ENCODE assay signal across 31 cellular contexts in the genomic region with DNA sequence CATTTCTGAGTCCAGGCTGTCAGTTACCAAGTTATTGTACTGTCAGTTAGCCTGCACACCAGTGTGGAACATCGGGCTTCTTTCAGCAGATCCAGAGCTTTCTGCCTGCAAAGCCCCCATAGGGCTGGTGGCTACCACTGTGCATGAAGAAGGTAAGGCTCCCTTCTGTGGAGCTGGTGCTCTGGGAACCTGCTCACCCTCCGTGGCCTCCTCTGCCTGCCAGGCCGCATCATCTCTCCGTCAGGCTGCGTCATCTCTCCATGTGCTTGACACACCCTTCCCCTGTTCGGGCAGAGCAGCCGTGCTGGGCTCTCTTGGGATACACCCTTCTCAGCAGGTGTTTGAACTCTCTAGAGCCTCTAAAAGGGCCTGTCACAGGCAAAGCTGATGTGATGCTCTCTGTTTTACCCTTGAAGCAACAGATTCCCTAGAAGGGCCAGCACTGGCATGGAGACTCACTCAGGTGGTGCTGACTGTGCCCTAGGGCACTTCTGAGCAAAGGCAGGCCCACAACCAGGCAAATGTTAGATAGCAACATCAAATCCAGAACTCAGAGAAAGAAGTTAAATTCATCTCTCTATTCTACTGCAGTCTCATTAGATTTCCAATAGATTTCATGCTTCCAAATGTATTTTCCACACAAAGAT.
DNase-seq lines count a peak whose midpoint lies in the region; ATAC-seq and TF ChIP-seq lines count a peak whose summit lies in the region.
"Had no signal": no experiment of that assay in that cellular context is flagged by ENCODE, and none has a peak within 500 bp of the region (broad histone marks: within the 10 kb centered on the region; RNA-seq: fewer than 3 reads in every experiment).

No MANE protein-coding gene starts in this region.

- no peaks in the 10 kb centered on the region for H3K79me2 ChIP-seq in smooth muscle cell (ENCODE audit: low read depth)
- H3K79me2 ChIP-seq: hepatocyte, parathyroid adenoma had no signal

- no peak overlapping the region for H2AFZ ChIP-seq in smooth muscle cell (ENCODE audit: low read depth)
- H2AFZ ChIP-seq: GM23248, hepatocyte, parathyroid adenoma had no signal

- intact Hi-C loops in aorta (cut with DNase I), result no loop called here

- H4K20me1 ChIP-seq in smooth muscle cell (ENCODE audit: low read depth), result no peaks in the 10 kb centered on the region

- peak overlapping the region in 1 of 2 donors; percentile 89 for H3K27ac Mint-ChIP-seq in stimulated activated naive CD8-positive, alpha-beta T cell treated with anti-CD3 and anti-CD28 coated beads, Interleukin-15, amount 100 ng/mL, for 72 hours
- H3K27ac Mint-ChIP-seq: activated CD4-positive, alpha-beta memory T cell treated with anti-CD3 and anti-CD28 coated beads, Interleukin-2, amount 10 ng/mL, durations not matched to agents 7 days and 5 days; activated naive CD8-positive, alpha-beta T cell treated with anti-CD3 and anti-CD28 coated beads for 36 hours; B cell; CD8-positive, alpha-beta T cell had no signal

- no peak for TF ChIP-seq CTCF in smooth muscle cell (IDR thresholded peaks at IDR 0.05; ENCODE audit: borderline replicate concordance, insufficient read depth, poor library complexity, severe bottlenecking)

- H3K9me3 Mint-ChIP-seq in stimulated activated naive CD8-positive, alpha-beta T cell treated with anti-CD3 and anti-CD28 coated beads, Interleukin-15, amount 100 ng/mL, for 72 hours, result no peaks in the 10 kb centered on the region
- H3K9me3 Mint-ChIP-seq: activated CD4-positive, alpha-beta memory T cell treated with anti-CD3 and anti-CD28 coated beads, Interleukin-2, amount 10 ng/mL, durations not matched to agents 7 days and 5 days; activated naive CD8-positive, alpha-beta T cell treated with anti-CD3 and anti-CD28 coated beads for 36 hours; CD8-positive, alpha-beta T cell had no signal

- H3K4me1 Mint-ChIP-seq in stimulated activated naive CD8-positive, alpha-beta T cell treated with anti-CD3 and anti-CD28 coated beads, Interleukin-15, amount 100 ng/mL, for 72 hours, result no peaks in the 10 kb centered on the region
- H3K4me1 Mint-ChIP-seq: activated CD4-positive, alpha-beta memory T cell treated with anti-CD3 and anti-CD28 coated beads, Interleukin-2, amount 10 ng/mL, durations not matched to agents 7 days and 5 days; activated naive CD8-positive, alpha-beta T cell treated with anti-CD3 and anti-CD28 coated beads for 36 hours; B cell had no signal

- H3K9me3 ChIP-seq in aorta (ENCODE audit: control insufficient read depth, low read length) (no peaks in the 10 kb centered on the region), smooth muscle cell (replicated peaks; ENCODE audit: low read depth) (no peaks in the 10 kb centered on the region)
- H3K9me3 ChIP-seq: ascending aorta, Peyer's patch, right atrium auricular region, SJSA1, spleen, upper lobe of left lung had no signal

- no peaks in the 10 kb centered on the region for H3F3A ChIP-seq in smooth muscle cell (ENCODE audit: low read depth)

- H3K4me2 ChIP-seq in smooth muscle cell, result no peak overlapping the region
- H3K4me2 ChIP-seq: hepatocyte had no signal

- H3K36me3 ChIP-seq in aorta (ENCODE audit: control insufficient read depth in 1 of 2, insufficient read depth in 2 of 2, low read length in 1 of 2) (no peaks in the 10 kb centered on the region), smooth muscle cell (ENCODE audit: low read depth) (no peaks in the 10 kb centered on the region)
- H3K36me3 ChIP-seq: ascending aorta, Peyer's patch, right atrium auricular region, SJSA1, spleen, upper lobe of left lung had no signal

- H3K4me3 ChIP-seq in aorta (ENCODE audit: low read length in 2 of 2) (no peak overlapping the region), smooth muscle cell (no peak overlapping the region)
- H3K4me3 ChIP-seq: ascending aorta, coronary artery, GM23248, hepatocyte, Peyer's patch, right atrium auricular region, SJSA1, spleen, upper lobe of left lung had no signal

- H3K9ac ChIP-seq in smooth muscle cell (ENCODE audit: low read depth), result no peak overlapping the region
- H3K9ac ChIP-seq: GM23248, parathyroid adenoma had no signal

- H3K4me1 ChIP-seq in aorta (ENCODE audit: control insufficient read depth in 1 of 2, insufficient read depth in 2 of 2, low read length in 2 of 2) (no peaks in the 10 kb centered on the region), smooth muscle cell (ENCODE audit: low read depth) (no peaks in the 10 kb centered on the region)
- H3K4me1 ChIP-seq: ascending aorta, Peyer's patch, right atrium auricular region, SJSA1, spleen, upper lobe of left lung had no signal

- no peaks in the 10 kb centered on the region for H3K27me3 Mint-ChIP-seq in stimulated activated naive CD8-positive, alpha-beta T cell treated with anti-CD3 and anti-CD28 coated beads, Interleukin-15, amount 100 ng/mL, for 72 hours
- H3K27me3 Mint-ChIP-seq: activated CD4-positive, alpha-beta memory T cell treated with anti-CD3 and anti-CD28 coated beads, Interleukin-2, amount 10 ng/mL, durations not matched to agents 7 days and 5 days; activated naive CD8-positive, alpha-beta T cell treated with anti-CD3 and anti-CD28 coated beads for 36 hours; B cell had no signal

- ATAC-seq in stimulated activated naive CD8-positive, alpha-beta T cell treated with anti-CD3 and anti-CD28 coated beads, Interleukin-15, amount 100 ng/mL, for 72 hours, result peak; percentile 44
- ATAC-seq in stimulated activated naive CD8-positive, alpha-beta T cell treated with anti-CD3 and anti-CD28 coated beads, Interleukin-15, Interleukin-2, amounts not matched to agents 100 U/mL and 50 U/mL, for 24 hours, result no peak
- peak; percentile 39 for ATAC-seq in aorta (ENCODE audit: low FRiP score)
- no peak for ATAC-seq in activated CD4-positive, CD25-positive, alpha-beta regulatory T cell treated with anti-CD3 and anti-CD28 coated beads, Interleukin-2, amount 50 U/mL, for 24 hours
- ATAC-seq: CD8-positive, alpha-beta T cell; HepG2 had no signal

- H3K27me3 ChIP-seq in aorta (ENCODE audit: control insufficient read depth in 1 of 2, insufficient read depth in 2 of 2, low read length in 1 of 2), result no peaks in the 10 kb centered on the region
- no peaks in the 10 kb centered on the region for H3K27me3 ChIP-seq in smooth muscle cell (ENCODE audit: low read depth)
- H3K27me3 ChIP-seq: ascending aorta, hepatocyte, Peyer's patch, right atrium auricular region, SJSA1, spleen, upper lobe of left lung had no signal

- H3K27ac ChIP-seq in aorta (ENCODE audit: low read depth in 1 of 2, low read length in 2 of 2), result no peak overlapping the region
- no peak overlapping the region for H3K27ac ChIP-seq in smooth muscle cell (ENCODE audit: low read depth)
- H3K27ac ChIP-seq: ascending aorta, coronary artery, GM23248, hepatocyte, HL-60, parathyroid adenoma, Peyer's patch, right atrium auricular region, SJSA1, spleen, upper lobe of left lung had no signal

- 79 to 85% methylated on average over 7 of the region's 7 CpGs for WGBS in aorta, 2 donors
- 91% methylated on average over 7 of the region's 7 CpGs for WGBS in smooth muscle cell (ENCODE audit: low lambda C conversion rate)

- no peak for DNase-seq in stimulated activated naive CD8-positive, alpha-beta T cell treated with anti-CD3 and anti-CD28 coated beads, Interleukin-15, amount 100 ng/mL, for 72 hours
- DNase-seq in stimulated activated naive CD8-positive, alpha-beta T cell treated with anti-CD3 and anti-CD28 coated beads, Interleukin-15, Interleukin-2, amounts not matched to agents 100 U/mL and 50 U/mL, for 24 hours, result no peak
- peak; percentile 72 for DNase-seq in NCI-H2107 treated with DMSO at 0.1 percent for 48 hours (lab: John Stamatoyannopoulos, UW; ENCODE audit: unreplicated experiment)
- peak; percentile 16 for DNase-seq in SW480 (ENCODE audit: low spot score)
- DNase-seq in aorta, result no peak
- DNase-seq in G401 (ENCODE audit: low spot score), result no peak
- no peak for DNase-seq in smooth muscle cell (lab: John Stamatoyannopoulos, UW; ENCODE audit: unreplicated experiment)
- DNase-seq: activated CD4-positive, alpha-beta memory T cell treated with anti-CD3 and anti-CD28 coated beads, Interleukin-2, amount 10 ng/mL, durations not matched to agents 7 days and 5 days; activated CD4-positive, alpha-beta T cell treated with anti-CD3 and anti-CD28 coated beads for 1 hour; activated effector memory CD4-positive, alpha-beta T cell treated with Interleukin-2 at 50 U/mL for 16 hours; activated naive CD8-positive, alpha-beta T cell treated with anti-CD3 and anti-CD28 coated beads for 36 hours; CD8-positive, alpha-beta T cell; foreskin melanocyte; GM23248; Karpas-422; MV-4-11; NCI-H1694 treated with DMSO at 0.1 percent for 48 hours; NCI-H524; Peyer's patch; spleen; upper lobe of left lung had no signal

- in situ Hi-C loops in G401 (cut with HindIII; ENCODE audit: low sequenced_read_pairs), result no loop called here

- H3K4me3 Mint-ChIP-seq in stimulated activated naive CD8-positive, alpha-beta T cell treated with anti-CD3 and anti-CD28 coated beads, Interleukin-15, amount 100 ng/mL, for 72 hours, result no peak overlapping the region
- H3K4me3 Mint-ChIP-seq: activated CD4-positive, alpha-beta memory T cell treated with anti-CD3 and anti-CD28 coated beads, Interleukin-2, amount 10 ng/mL, durations not matched to agents 7 days and 5 days; activated naive CD8-positive, alpha-beta T cell treated with anti-CD3 and anti-CD28 coated beads for 36 hours; B cell; CD8-positive, alpha-beta T cell had no signal

Comparison
In these comparisons a context has a peak if more than half of its experiments do, and no peak if none do; other contexts are left out.
1. ATAC-seq: peak in stimulated activated naive CD8-positive, alpha-beta T cell treated with anti-CD3 and anti-CD28 coated beads, Interleukin-15, amount 100 ng/mL, for 72 hours (single experiment) and aorta (single experiment); none in stimulated activated naive CD8-positive, alpha-beta T cell treated with anti-CD3 and anti-CD28 coated beads, Interleukin-15, Interleukin-2, amounts not matched to agents 100 U/mL and 50 U/mL, for 24 hours (single experiment) and activated CD4-positive, CD25-positive, alpha-beta regulatory T cell treated with anti-CD3 and anti-CD28 coated beads, Interleukin-2, amount 50 U/mL, for 24 hours (0 of 2).
2. DNase-seq: peak in NCI-H2107 treated with DMSO at 0.1 percent for 48 hours (single experiment) and SW480 (single experiment); none in stimulated activated naive CD8-positive, alpha-beta T cell treated with anti-CD3 and anti-CD28 coated beads, Interleukin-15, amount 100 ng/mL, for 72 hours (0 of 2), stimulated activated naive CD8-positive, alpha-beta T cell treated with anti-CD3 and anti-CD28 coated beads, Interleukin-15, Interleukin-2, amounts not matched to agents 100 U/mL and 50 U/mL, for 24 hours (single experiment), aorta (0 of 2), G401 (single experiment) and smooth muscle cell (single experiment).